Comparison of ENCODE assay signal across 31 cellular contexts in genomic region chr11:123135863-123136446, GRCh38. TPM values are rescaled to one million over a fixed set of nuclear protein-coding genes. Genes with fewer than 3 reads are reported as not detected.
DNase-seq lines count a peak whose midpoint lies in the region; ATAC-seq and TF ChIP-seq lines count a peak whose summit lies in the region.
"Had no signal": no experiment of that assay in that cellular context is flagged by ENCODE, and none has a peak within 500 bp of the region (broad histone marks: within the 10 kb centered on the region; RNA-seq: fewer than 3 reads in every experiment).

No MANE protein-coding gene starts in this region.

- no peaks in the 10 kb centered on the region; the same call in 2 of the 3 replicates for H3K9me3 Mint-ChIP-seq in GM23338
- H3K9me3 Mint-ChIP-seq: activated naive CD4-positive, alpha-beta T cell treated with anti-CD3 and anti-CD28 coated beads, Interleukin-2, amount 10 ng/mL, durations not matched to agents 7 days and 5 days; H9; immature natural killer cell; memory B cell; naive thymus-derived CD8-positive, alpha-beta T cell had no signal

- H3K27ac Mint-ChIP-seq in GM23338 = peak overlapping the region; percentile 32; the same call in 1 of the 2 replicates
- H3K27ac Mint-ChIP-seq: activated CD8-positive, alpha-beta T cell treated with anti-CD3 and anti-CD28 coated beads, Interleukin-2, amount 10 ng/mL, durations not matched to agents 7 days and 5 days; activated naive CD4-positive, alpha-beta T cell treated with anti-CD3 and anti-CD28 coated beads, Interleukin-2, amount 10 ng/mL, durations not matched to agents 7 days and 5 days; immature natural killer cell; memory B cell; naive thymus-derived CD8-positive, alpha-beta T cell had no signal

- no peaks in the 10 kb centered on the region for H3K27me3 ChIP-seq in GM23338 (ENCODE audit: insufficient read depth)
- H3K27me3 ChIP-seq in gastroesophageal sphincter = no peaks in the 10 kb centered on the region
- no peaks in the 10 kb centered on the region for H3K27me3 ChIP-seq in testis
- H3K27me3 ChIP-seq: BLaER1, suprapubic skin had no signal

- no peaks in the 10 kb centered on the region for H3K36me3 ChIP-seq in GM23338 (ENCODE audit: insufficient read depth)
- no peaks in the 10 kb centered on the region for H3K36me3 ChIP-seq in gastroesophageal sphincter
- no peaks in the 10 kb centered on the region for H3K36me3 ChIP-seq in testis (ENCODE audit: low read depth, missing control alignments)
- H3K36me3 ChIP-seq: BLaER1, suprapubic skin had no signal

- WGBS in gastroesophageal sphincter (ENCODE audit: low coverage in 1 of 2), 2 donors = 68 to 78% methylated on average over 12 to 13 of the region's 18 CpGs
- 57 to 71% methylated on average over 18 of the region's 18 CpGs for WGBS in testis, 2 donors

- TF ChIP-seq POLR2A in gastroesophageal sphincter (IDR thresholded peaks at IDR 0.05) (no peak), testis (IDR thresholded peaks at IDR 0.05) (no peak)

- H4K20me1 ChIP-seq in GM23338 (replicated peaks; ENCODE audit: insufficient read depth) = no peaks in the 10 kb centered on the region
- H4K20me1 ChIP-seq: BLaER1 had no signal

- H3K4me1 ChIP-seq in GM23338 (ENCODE audit: insufficient read depth) (no peaks in the 10 kb centered on the region), gastroesophageal sphincter (peaks cover 2 to 74% (median 19%) of the 10 kb centered on the region in 3 donors), testis (peaks cover 6% of the 10 kb centered on the region)

- no peaks in the 10 kb centered on the region for H3K9me3 ChIP-seq in gastroesophageal sphincter
- H3K9me3 ChIP-seq in testis = no peaks in the 10 kb centered on the region
- H3K9me3 ChIP-seq: BLaER1, psoas muscle, suprapubic skin had no signal

- no peaks in the 10 kb centered on the region; the same call in 1 of the 2 replicates for H3K79me2 ChIP-seq in GM23338 (replicated peaks; ENCODE audit: insufficient read depth)

- H3K9me2 ChIP-seq in GM23338 (ENCODE audit: insufficient read depth) = no peaks in the 10 kb centered on the region

- no peak for DNase-seq in GM23338 (ENCODE audit: low spot score)
- DNase-seq in mucosa of gallbladder (ENCODE audit: low spot score) = peak; percentile 24
- DNase-seq in testis = no peak
- no peak for DNase-seq in NCI-H1092 treated with DMSO at 0.1 percent for 48 hours (lab: John Stamatoyannopoulos, UW)
- no peak for DNase-seq in CD1c-positive myeloid dendritic cell (ENCODE audit: extremely low spot score)
- DNase-seq: activated CD4-positive, alpha-beta T cell treated with anti-CD3 and anti-CD28 coated beads for 4 hours; activated CD8-positive, alpha-beta T cell treated with anti-CD3 and anti-CD28 coated beads, Interleukin-2, amount 10 ng/mL, durations not matched to agents 7 days and 5 days; activated naive CD4-positive, alpha-beta T cell treated with anti-CD3 and anti-CD28 coated beads, Interleukin-2, amount 10 ng/mL, durations not matched to agents 7 days and 5 days; EL; H9; immature natural killer cell; KG1; MM.1S; naive thymus-derived CD8-positive, alpha-beta T cell; NCI-H1417; NCI-H2081 treated with DMSO at 0.1 percent for 48 hours; NCI-H2227 treated with DMSO at 0.1 percent for 48 hours; occipital lobe; psoas muscle; SIG-M5; stimulated activated naive CD4-positive, alpha-beta T cell; T1000 had no signal

- TF ChIP-seq CTCF in GM23338 (conservative IDR thresholded peaks at IDR 0.05; ENCODE audit: low read depth in 2 of 2) (no peak), gastroesophageal sphincter (IDR thresholded peaks at IDR 0.05) (no peak), testis (IDR thresholded peaks at IDR 0.05) (no peak)

- H3K4me3 ChIP-seq in GM23338 (no peak overlapping the region), gastroesophageal sphincter (no peak overlapping the region), testis (peak overlapping the region; percentile 23 to 31)
- H3K4me3 ChIP-seq: BLaER1, psoas muscle, skin epidermis, suprapubic skin had no signal

- no peaks in the 10 kb centered on the region for H3F3A ChIP-seq in GM23338 (replicated peaks; ENCODE audit: low read depth)

- no peak overlapping the region for H2AFZ ChIP-seq in GM23338

- TF ChIP-seq EP300 in gastroesophageal sphincter (IDR thresholded peaks at IDR 0.05) = no peak

- no peak for ATAC-seq in GM23338
- no peak for ATAC-seq in gastroesophageal sphincter
- no peak for ATAC-seq in GM19455 (IDR thresholded peaks at IDR 0.05; ENCODE audit: unreplicated experiment)
- ATAC-seq: activated CD8-positive, alpha-beta T cell treated with anti-CD3 and anti-CD28 coated beads, Interleukin-2, amount 10 ng/mL, durations not matched to agents 7 days and 5 days; naive thymus-derived CD8-positive, alpha-beta T cell; Panc1 had no signal

- peaks cover 18% of the 10 kb centered on the region for H3K4me1 Mint-ChIP-seq in GM23338
- H3K4me1 Mint-ChIP-seq: memory B cell had no signal

- no peak overlapping the region for H3K4me3 Mint-ChIP-seq in GM23338
- H3K4me3 Mint-ChIP-seq: activated CD8-positive, alpha-beta T cell treated with anti-CD3 and anti-CD28 coated beads, Interleukin-2, amount 10 ng/mL, durations not matched to agents 7 days and 5 days; activated naive CD4-positive, alpha-beta T cell treated with anti-CD3 and anti-CD28 coated beads, Interleukin-2, amount 10 ng/mL, durations not matched to agents 7 days and 5 days; brain; H9; immature natural killer cell; memory B cell; naive thymus-derived CD8-positive, alpha-beta T cell had no signal

- H3K27me3 Mint-ChIP-seq in GM23338 (ENCODE audit: insufficient read depth, low read depth, poor library complexity) = peaks cover 7% of the 10 kb centered on the region

- no peak overlapping the region for H3K4me2 ChIP-seq in GM23338

- intact Hi-C loops in testis (cut with DNase I; ENCODE audit: low total_unique reads) = no loop called here

- no peaks in the 10 kb centered on the region for H3K36me3 Mint-ChIP-seq in GM23338 (ENCODE audit: low read depth)
- H3K36me3 Mint-ChIP-seq: activated naive CD4-positive, alpha-beta T cell treated with anti-CD3 and anti-CD28 coated beads, Interleukin-2, amount 10 ng/mL, durations not matched to agents 7 days and 5 days; brain; memory B cell; naive thymus-derived CD8-positive, alpha-beta T cell had no signal

- H3K27ac ChIP-seq in GM23338 (ENCODE audit: low read depth) = no peak overlapping the region
- peak overlapping the region in 3 of 4 donors; percentile 27 to 83 (median 79) for H3K27ac ChIP-seq in gastroesophageal sphincter
- peak overlapping the region in 1 of 2 donors; percentile 32 for H3K27ac ChIP-seq in testis
- H3K27ac ChIP-seq: psoas muscle, suprapubic skin, VCaP had no signal

TF ChIP-seq in GM23338, 12 proteins besides CTCF, POLR2A, EP300 and RAD21 (continues in another document):
- TF ChIP-seq ETS1 (IDR thresholded peaks at IDR 0.05) (no peak), NANOG (IDR thresholded peaks at IDR 0.05; ENCODE audit: borderline replicate concordance) (no peak), EZH2 (IDR thresholded peaks at IDR 0.05; ENCODE audit: low read depth, unreplicated experiment) (no peak), CREB1 (CRISPR knock-in tag; IDR thresholded peaks at IDR 0.05; ENCODE audit: low read depth) (no peak), POLR2AphosphoS5 (IDR thresholded peaks at IDR 0.05; ENCODE audit: low read depth) (no peak), JUNB (IDR thresholded peaks at IDR 0.05; ENCODE audit: unreplicated experiment) (no peak), ZNF114 (CRISPR knock-in tag; IDR thresholded peaks at IDR 0.05) (no peak), EZH2phosphoT487 (IDR thresholded peaks at IDR 0.05; ENCODE audit: unreplicated experiment) (no peak), STAT1 (IDR thresholded peaks at IDR 0.05; ENCODE audit: unreplicated experiment) (no peak)
- TF ChIP-seq, protein P1, sequence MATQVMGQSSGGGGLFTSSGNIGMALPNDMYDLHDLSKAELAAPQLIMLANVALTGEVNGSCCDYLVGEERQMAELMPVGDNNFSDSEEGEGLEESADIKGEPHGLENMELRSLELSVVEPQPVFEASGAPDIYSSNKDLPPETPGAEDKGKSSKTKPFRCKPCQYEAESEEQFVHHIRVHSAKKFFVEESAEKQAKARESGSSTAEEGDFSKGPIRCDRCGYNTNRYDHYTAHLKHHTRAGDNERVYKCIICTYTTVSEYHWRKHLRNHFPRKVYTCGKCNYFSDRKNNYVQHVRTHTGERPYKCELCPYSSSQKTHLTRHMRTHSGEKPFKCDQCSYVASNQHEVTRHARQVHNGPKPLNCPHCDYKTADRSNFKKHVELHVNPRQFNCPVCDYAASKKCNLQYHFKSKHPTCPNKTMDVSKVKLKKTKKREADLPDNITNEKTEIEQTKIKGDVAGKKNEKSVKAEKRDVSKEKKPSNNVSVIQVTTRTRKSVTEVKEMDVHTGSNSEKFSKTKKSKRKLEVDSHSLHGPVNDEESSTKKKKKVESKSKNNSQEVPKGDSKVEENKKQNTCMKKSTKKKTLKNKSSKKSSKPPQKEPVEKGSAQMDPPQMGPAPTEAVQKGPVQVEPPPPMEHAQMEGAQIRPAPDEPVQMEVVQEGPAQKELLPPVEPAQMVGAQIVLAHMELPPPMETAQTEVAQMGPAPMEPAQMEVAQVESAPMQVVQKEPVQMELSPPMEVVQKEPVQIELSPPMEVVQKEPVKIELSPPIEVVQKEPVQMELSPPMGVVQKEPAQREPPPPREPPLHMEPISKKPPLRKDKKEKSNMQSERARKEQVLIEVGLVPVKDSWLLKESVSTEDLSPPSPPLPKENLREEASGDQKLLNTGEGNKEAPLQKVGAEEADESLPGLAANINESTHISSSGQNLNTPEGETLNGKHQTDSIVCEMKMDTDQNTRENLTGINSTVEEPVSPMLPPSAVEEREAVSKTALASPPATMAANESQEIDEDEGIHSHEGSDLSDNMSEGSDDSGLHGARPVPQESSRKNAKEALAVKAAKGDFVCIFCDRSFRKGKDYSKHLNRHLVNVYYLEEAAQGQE (IDR thresholded peaks at IDR 0.05; ENCODE audit: unreplicated experiment) = no peak

RNA-seq across cellular contexts. Expression of gene CLMP, which starts 59.1 kb away (rescaled TPM):
- total RNA-seq in GM23338 (2014; rRNA removed; shearing (Covaris generic)) = 18.4 and 22.2 TPM in 2 replicates
- polyA plus RNA-seq in GM23338 (2016; fragmentation: Nextera tagmentation; extraction: Ambion mirVana) (7.1 and 8.4 TPM in 2 replicates), testis (ENCODE audit: insufficient read depth, low read depth, low replicate concordance) (6.5 TPM)
- total RNA-seq in gastroesophageal sphincter (100 to 1,000 TPM in 3 of 4 donors, 10 to 100 TPM in 1; 89.1 to 274 (median 151) TPM), mucosa of gallbladder (53.9 TPM), testis (1 to 10 TPM; 6.0 to 6.3 TPM)

Comparison
In these comparisons a context has a peak if more than half of its experiments do, and no peak if none do; other contexts are left out.
1. H3K4me3 ChIP-seq: peak in testis (2 of 2); none in GM23338 (single experiment) and gastroesophageal sphincter (0 of 2).